12 cellular contexts compared by ENCODE assay signal in genomic region chr11:64232182-64233018, GRCh38. TPM values are rescaled to one million over a fixed set of nuclear protein-coding genes. Genes with fewer than 3 reads are reported as not detected.
DNase-seq lines count a peak whose midpoint lies in the region; ATAC-seq and TF ChIP-seq lines count a peak whose summit lies in the region.
"Had no signal": no experiment of that assay in that cellular context is flagged by ENCODE, and none has a peak within 500 bp of the region (broad histone marks: within the 10 kb centered on the region; RNA-seq: fewer than 3 reads in every experiment).

No MANE protein-coding gene starts in this region.

- ATAC-seq in activated CD8-positive, alpha-beta memory T cell treated with anti-CD3 and anti-CD28 coated beads, Interleukin-2, amount 10 ng/mL, durations not matched to agents 7 days and 5 days = no peak

- H3K4me3 Mint-ChIP-seq in activated CD8-positive, alpha-beta memory T cell treated with anti-CD3 and anti-CD28 coated beads, Interleukin-2, amount 10 ng/mL, durations not matched to agents 7 days and 5 days = peak overlapping the region; percentile 76

- intact Hi-C loops in colonic mucosa (cut with DNase I) = no loop called here

- H3K36me3 Mint-ChIP-seq in activated CD8-positive, alpha-beta memory T cell treated with anti-CD3 and anti-CD28 coated beads, Interleukin-2, amount 10 ng/mL, durations not matched to agents 7 days and 5 days = peaks cover 5% of the 10 kb centered on the region

- peak overlapping the region; percentile 23 for H3K27ac Mint-ChIP-seq in activated CD8-positive, alpha-beta memory T cell treated with anti-CD3 and anti-CD28 coated beads, Interleukin-2, amount 10 ng/mL, durations not matched to agents 7 days and 5 days

- H3K27me3 ChIP-seq in colonic mucosa (no peaks in the 10 kb centered on the region), skeletal muscle satellite cell (ENCODE audit: control insufficient read depth, insufficient read depth, low read length) (no peaks in the 10 kb centered on the region)

- H3K27ac ChIP-seq in colonic mucosa = no peak overlapping the region
- H3K27ac ChIP-seq: HL-60, parathyroid adenoma had no signal

- peaks cover 18% of the 10 kb centered on the region for H3K4me1 ChIP-seq in colonic mucosa
- H3K4me1 ChIP-seq in skeletal muscle satellite cell (ENCODE audit: control insufficient read depth, insufficient read depth, low read length) = peaks cover 36% of the 10 kb centered on the region

- H3K9me3 ChIP-seq in colonic mucosa = no peaks in the 10 kb centered on the region
- H3K9me3 ChIP-seq in skeletal muscle satellite cell (replicated peaks; ENCODE audit: low read length) = no peaks in the 10 kb centered on the region

- H3K36me3 ChIP-seq in colonic mucosa (no peaks in the 10 kb centered on the region), skeletal muscle satellite cell (ENCODE audit: insufficient read depth, low read length) (peaks cover 10% of the 10 kb centered on the region)

- CTCF ChIA-PET in activated CD8-positive, alpha-beta memory T cell treated with anti-CD3 and anti-CD28 coated beads, Interleukin-2, amount 10 ng/mL, durations not matched to agents 7 days and 5 days (lab: Charles Lee) = interaction anchor here (0.6 to 3.5 kb wide), 4 partner anchors 9 to 1500 kb away, joined by 4 to 18 read pairs (median 4); partner anchors contain the start of genes FERMT3 and FKBP2

- peak overlapping the region; percentile 11 for H3K4me2 ChIP-seq in skeletal muscle satellite cell (ENCODE audit: low read length)

- H3K9me3 Mint-ChIP-seq in activated CD8-positive, alpha-beta memory T cell treated with anti-CD3 and anti-CD28 coated beads, Interleukin-2, amount 10 ng/mL, durations not matched to agents 7 days and 5 days (ENCODE audit: low read depth) = no peaks in the 10 kb centered on the region

- no peak for DNase-seq in activated CD8-positive, alpha-beta memory T cell treated with anti-CD3 and anti-CD28 coated beads, Interleukin-2, amount 10 ng/mL, durations not matched to agents 7 days and 5 days
- no peak for DNase-seq in activated CD8-positive, alpha-beta memory T cell treated with anti-CD3 and anti-CD28 coated beads, Interleukin-2, amount 50 U/mL, for 4 hours
- peak; percentile 30 for DNase-seq in colonic mucosa
- no peak for DNase-seq in stimulated activated CD4-positive, alpha-beta T cell treated with anti-CD3 and anti-CD28 coated beads, Interleukin-4, amount 100 ng/mL, for 1 hour
- no peak for DNase-seq in stimulated activated CD4-positive, alpha-beta T cell treated with anti-CD3 and anti-CD28 coated beads, Interleukin-2, amount 100 ng/mL, for 24 hours
- DNase-seq: ACHN, NCI-H1105 treated with DMSO at 0.1 percent for 48 hours, NCI-H82, T-helper 9 cell had no signal

- peaks cover 45% of the 10 kb centered on the region for H3K4me1 Mint-ChIP-seq in activated CD8-positive, alpha-beta memory T cell treated with anti-CD3 and anti-CD28 coated beads, Interleukin-2, amount 10 ng/mL, durations not matched to agents 7 days and 5 days

- TF ChIP-seq CTCF in colonic mucosa (IDR thresholded peaks at IDR 0.05) = no peak

- H3K9ac ChIP-seq in colonic mucosa (ENCODE audit: low read depth in 2 of 2, low read length in 2 of 2) (peak overlapping the region in 1 of 2 donors; percentile 34), skeletal muscle satellite cell (ENCODE audit: low read depth, low read length) (no peak overlapping the region)
- H3K9ac ChIP-seq: parathyroid adenoma had no signal

- H3K4me3 ChIP-seq in colonic mucosa (no peak overlapping the region), skeletal muscle satellite cell (ENCODE audit: low read length) (no peak overlapping the region)

- no peaks in the 10 kb centered on the region for H3K27me3 Mint-ChIP-seq in activated CD8-positive, alpha-beta memory T cell treated with anti-CD3 and anti-CD28 coated beads, Interleukin-2, amount 10 ng/mL, durations not matched to agents 7 days and 5 days

RNA-seq across cellular contexts. Expression of gene VEGFB, which starts 2.0 kb away (rescaled TPM):
- 10 to 100 TPM; 53.4 to 54.8 TPM for total RNA-seq in activated CD8-positive, alpha-beta memory T cell treated with anti-CD3 and anti-CD28 coated beads, Interleukin-2, amount 10 ng/mL, durations not matched to agents 7 days and 5 days
- total RNA-seq in colonic mucosa = 10 to 100 TPM; 25.9 to 59.5 TPM
- total RNA-seq in skeletal muscle satellite cell (2012; rRNA removed) = 20.3 and 30.1 TPM in 2 replicates

RNA-seq across cellular contexts. Expression of gene DNAJC4, which starts 2.1 kb away (rescaled TPM):
- 10 to 100 TPM; 29.7 to 37.0 TPM for total RNA-seq in activated CD8-positive, alpha-beta memory T cell treated with anti-CD3 and anti-CD28 coated beads, Interleukin-2, amount 10 ng/mL, durations not matched to agents 7 days and 5 days
- 10 to 100 TPM; 39.9 to 50.3 TPM for total RNA-seq in colonic mucosa
- total RNA-seq in skeletal muscle satellite cell (2012; rRNA removed) = 7.9 and 9.4 TPM in 2 replicates

RNA-seq across cellular contexts. Expression of gene NUDT22, which starts 6.3 kb away (rescaled TPM):
- total RNA-seq in activated CD8-positive, alpha-beta memory T cell treated with anti-CD3 and anti-CD28 coated beads, Interleukin-2, amount 10 ng/mL, durations not matched to agents 7 days and 5 days = 10 to 100 TPM; 83.8 to 84.1 TPM
- 100 to 1,000 TPM; 110 to 168 TPM for total RNA-seq in colonic mucosa
- total RNA-seq in skeletal muscle satellite cell (2012; rRNA removed) = 71.0 and 82.1 TPM in 2 replicates

RNA-seq across cellular contexts. Expression of gene TRPT1, which starts 6.4 kb away (rescaled TPM):
- 10 to 100 TPM; 33.4 to 37.1 TPM for total RNA-seq in activated CD8-positive, alpha-beta memory T cell treated with anti-CD3 and anti-CD28 coated beads, Interleukin-2, amount 10 ng/mL, durations not matched to agents 7 days and 5 days
- 10 to 100 TPM; 52.3 to 63.6 TPM for total RNA-seq in colonic mucosa
- total RNA-seq in skeletal muscle satellite cell (2012; rRNA removed) = 27.1 and 29.9 TPM in 2 replicates

RNA-seq across cellular contexts. Expression of gene FKBP2, which starts 8.5 kb away (rescaled TPM):
- 10 to 100 TPM; 23.4 to 23.9 TPM for total RNA-seq in activated CD8-positive, alpha-beta memory T cell treated with anti-CD3 and anti-CD28 coated beads, Interleukin-2, amount 10 ng/mL, durations not matched to agents 7 days and 5 days
- 100 to 1,000 TPM in 1 of 2 donors, 10 to 100 TPM in 1; 71.7 to 104 TPM for total RNA-seq in colonic mucosa
- 31.0 and 47.1 TPM in 2 replicates for total RNA-seq in skeletal muscle satellite cell (2012; rRNA removed)
